In genomic region chr14:63663428-63664142, GRCh38 we compare ENCODE assay signal across 19 cellular contexts. TPM values are rescaled to one million over a fixed set of nuclear protein-coding genes. Genes with fewer than 3 reads are reported as not detected.
A peak's percentile ranks its signal among the peaks of the same experiment; 100 is the strongest.
DNase-seq lines count a peak whose midpoint lies in the region; ATAC-seq and TF ChIP-seq lines count a peak whose summit lies in the region.
"Had no signal": no experiment of that assay in that cellular context is flagged by ENCODE, and none has a peak within 500 bp of the region (broad histone marks: within the 10 kb centered on the region; RNA-seq: fewer than 3 reads in every experiment).

No MANE protein-coding gene starts in this region.

- WGBS in testis, 2 donors = 81 to 82% methylated on average over 4 to 12 of the region's 12 CpGs

- H3K79me2 ChIP-seq in Karpas-422 (ENCODE audit: low read length) = no peaks in the 10 kb centered on the region

- no peaks in the 10 kb centered on the region for H3K9me2 ChIP-seq in Karpas-422 (replicated peaks; ENCODE audit: insufficient read depth, low read length)

- H3K9me3 ChIP-seq in Karpas-422 (ENCODE audit: low read length) (no peaks in the 10 kb centered on the region), testis (no peaks in the 10 kb centered on the region)
- H3K9me3 ChIP-seq: left lung, uterus had no signal

- H3K4me2 ChIP-seq in Karpas-422 (ENCODE audit: low read depth, low read length, poor library complexity, severe bottlenecking) = no peak overlapping the region
- H3K4me2 ChIP-seq: KMS-11 had no signal

- H4K20me1 ChIP-seq in Karpas-422 (ENCODE audit: insufficient read depth, low read depth, low read length) = no peaks in the 10 kb centered on the region

- intact Hi-C loops in testis (cut with DNase I; ENCODE audit: low total_unique reads) = no loop called here

- peak; percentile 25 for DNase-seq in GM13976 (ENCODE audit: low spot score)
- peak; percentile 83 for DNase-seq in Karpas-422
- DNase-seq in cardiac fibroblast (ENCODE audit: low read depth in 2 of 2) = peak; percentile 3 to 21
- peak; percentile 48 for DNase-seq in mucosa of gallbladder (ENCODE audit: low spot score)
- DNase-seq in cerebellar cortex (ENCODE audit: low spot score) = no peak
- no peak for DNase-seq in activated T-cell treated with anti-CD3 and anti-CD28 coated beads, Interleukin-2, amount 50 U/mL, for 4 hours
- DNase-seq in testis = no peak
- DNase-seq: activated CD4-positive, CD25-positive, alpha-beta regulatory T cell; activated T-cell treated with anti-CD3 and anti-CD28 coated beads for 4 hours; C1 segment of cervical spinal cord; left lung; naive thymus-derived CD4-positive, alpha-beta T cell; NCI-H1930; retina; stimulated activated CD4-positive, alpha-beta T cell treated with anti-CD3 and anti-CD28 coated beads, Interleukin-2, amount 100 ng/mL, for 24 hours; uterus had no signal

- ATAC-seq in GM21528 (IDR thresholded peaks at IDR 0.05; ENCODE audit: low FRiP score, unreplicated experiment) = no peak
- no peak for ATAC-seq in activated T-cell treated with anti-CD3 and anti-CD28 coated beads, Interleukin-2, amount 50 U/mL, for 4 hours
- ATAC-seq: left lung; naive thymus-derived CD4-positive, alpha-beta T cell; SK-N-SH treated with all-trans-retinoic acid at 6 μM for 48 hours had no signal

- H3K27ac ChIP-seq in Karpas-422 (ENCODE audit: low read length) (no peak overlapping the region), testis (no peak overlapping the region)
- H3K27ac ChIP-seq: KMS-11, left lung, uterus had no signal

- no peak for TF ChIP-seq POLR2A in testis (IDR thresholded peaks at IDR 0.05)

- H3K27me3 Mint-ChIP-seq in activated T-cell treated with anti-CD3 and anti-CD28 coated beads, Interleukin-2, amount 50 U/mL, for 4 hours (ENCODE audit: low read depth) = no peaks in the 10 kb centered on the region
- H3K27me3 Mint-ChIP-seq: naive thymus-derived CD4-positive, alpha-beta T cell had no signal

- no peak overlapping the region for H3K9ac ChIP-seq in Karpas-422 (ENCODE audit: low read length)
- H3K9ac ChIP-seq: KMS-11 had no signal

- H3K36me3 ChIP-seq in Karpas-422 (ENCODE audit: insufficient read depth, low read length) (no peaks in the 10 kb centered on the region), testis (ENCODE audit: low read depth, missing control alignments) (no peaks in the 10 kb centered on the region)
- H3K36me3 ChIP-seq: left lung, uterus had no signal

- no peak overlapping the region for H3K4me3 Mint-ChIP-seq in activated T-cell treated with anti-CD3 and anti-CD28 coated beads, Interleukin-2, amount 50 U/mL, for 4 hours
- H3K4me3 Mint-ChIP-seq: naive thymus-derived CD4-positive, alpha-beta T cell had no signal

- in situ Hi-C loops in GM13976 (cut with MboI; ENCODE audit: low sequenced_read_pairs, unreplicated experiment) = no loop called here

- H3K4me3 ChIP-seq in Karpas-422 (ENCODE audit: low read length) (no peak overlapping the region), cardiac fibroblast (replicated peaks in 1 of 2; ENCODE audit: low read depth in 2 of 2, low read length in 2 of 2) (no peak overlapping the region), testis (no peak overlapping the region)
- H3K4me3 ChIP-seq: left lung, uterus had no signal

- 0 out of 2 replicates have a peak, but pooled peaks cover 4% of the 10 kb centered on the region for H3K4me1 ChIP-seq in Karpas-422 (ENCODE audit: low read length)
- H3K4me1 ChIP-seq in testis = no peaks in the 10 kb centered on the region
- H3K4me1 ChIP-seq: left lung, uterus had no signal

- peaks cover 2% of the 10 kb centered on the region for H3K36me3 Mint-ChIP-seq in activated T-cell treated with anti-CD3 and anti-CD28 coated beads, Interleukin-2, amount 50 U/mL, for 4 hours (ENCODE audit: insufficient read depth)

- no peak overlapping the region for H2AFZ ChIP-seq in Karpas-422 (ENCODE audit: low read length)

- H3K4me1 Mint-ChIP-seq in activated T-cell treated with anti-CD3 and anti-CD28 coated beads, Interleukin-2, amount 50 U/mL, for 4 hours (ENCODE audit: low read depth) = no peaks in the 10 kb centered on the region

- H3K27me3 ChIP-seq in Karpas-422 (ENCODE audit: low read length) (no peaks in the 10 kb centered on the region), testis (no peaks in the 10 kb centered on the region)
- H3K27me3 ChIP-seq: left lung, uterus had no signal

- no peaks in the 10 kb centered on the region for H3K9me3 Mint-ChIP-seq in activated T-cell treated with anti-CD3 and anti-CD28 coated beads, Interleukin-2, amount 50 U/mL, for 4 hours

- TF ChIP-seq CTCF in GM13976 (IDR thresholded peaks at IDR 0.05; ENCODE audit: borderline replicate concordance, control extremely low read depth, extremely low read depth, insufficient read depth, missing control alignments) (no peak), cardiac fibroblast (IDR thresholded peaks at IDR 0.05; ENCODE audit: low read depth, low read length) (no peak), testis (IDR thresholded peaks at IDR 0.05) (no peak)

RNA-seq across cellular contexts. Expression of gene WDR89, which starts 21.9 kb away (rescaled TPM):
- total RNA-seq in Karpas-422 (2014; rRNA removed; shearing (Covaris generic); ENCODE audit: low replicate concordance) = 20.1 and 34.4 TPM in 2 replicates
- total RNA-seq in mucosa of gallbladder = 13.9 TPM
- total RNA-seq in activated T-cell treated with anti-CD3 and anti-CD28 coated beads, Interleukin-2, amount 50 U/mL, for 4 hours = 10 to 100 TPM; 33.1 to 38.5 (median 33.2) TPM
- 10 to 100 TPM in 1 of 2 donors, 1 to 10 TPM in 1; 8.5 to 10.8 TPM for total RNA-seq in testis
- polyA plus RNA-seq in testis (ENCODE audit: insufficient read depth, low read depth, low replicate concordance) = 6.0 TPM

Comparison
In these comparisons a context has a peak if more than half of its experiments do, and no peak if none do; other contexts are left out.
1. DNase-seq: peak in GM13976 (single experiment), Karpas-422 (single experiment), cardiac fibroblast (2 of 2) and mucosa of gallbladder (single experiment); none in cerebellar cortex (single experiment), activated T-cell treated with anti-CD3 and anti-CD28 coated beads, Interleukin-2, amount 50 U/mL, for 4 hours (single experiment) and testis (single experiment).